8 cellular contexts compared by ENCODE assay signal in the genomic region with DNA sequence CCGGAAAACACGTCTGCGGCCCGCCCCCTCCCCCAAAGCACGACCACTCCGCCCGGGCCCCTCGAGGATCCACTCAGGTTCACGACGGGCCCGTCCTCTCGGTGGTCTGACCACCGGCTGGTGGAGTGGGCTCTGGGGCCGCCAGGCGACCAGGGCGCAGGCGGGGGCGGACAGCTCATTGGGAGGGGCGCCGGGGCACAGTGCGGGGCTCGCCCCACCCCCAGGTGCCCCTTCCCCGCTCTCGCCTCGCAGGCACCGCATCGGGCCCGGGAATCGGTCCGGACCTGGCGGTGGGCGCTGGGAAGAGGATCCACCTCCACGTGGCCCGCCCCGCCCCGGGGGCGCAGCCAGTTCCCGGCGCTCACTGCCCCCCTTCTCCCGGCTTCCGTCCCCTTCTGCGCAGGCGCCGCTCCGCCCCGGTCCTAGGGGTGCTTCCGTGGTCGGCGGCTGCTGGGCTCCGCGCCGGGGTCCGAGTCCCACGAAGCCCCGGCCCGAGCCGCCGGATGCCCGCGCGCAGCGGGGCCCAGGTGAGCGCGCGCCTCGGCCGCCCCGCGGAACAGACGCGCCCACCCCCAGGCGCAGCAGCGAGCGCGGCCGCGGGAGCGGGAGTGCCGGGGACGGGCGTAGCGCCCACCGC. TPM values are rescaled to one million over a fixed set of nuclear protein-coding genes. Genes with fewer than 3 reads are reported as not detected.
DNase-seq lines count a peak whose midpoint lies in the region; ATAC-seq and TF ChIP-seq lines count a peak whose summit lies in the region.

A gene with protein sequence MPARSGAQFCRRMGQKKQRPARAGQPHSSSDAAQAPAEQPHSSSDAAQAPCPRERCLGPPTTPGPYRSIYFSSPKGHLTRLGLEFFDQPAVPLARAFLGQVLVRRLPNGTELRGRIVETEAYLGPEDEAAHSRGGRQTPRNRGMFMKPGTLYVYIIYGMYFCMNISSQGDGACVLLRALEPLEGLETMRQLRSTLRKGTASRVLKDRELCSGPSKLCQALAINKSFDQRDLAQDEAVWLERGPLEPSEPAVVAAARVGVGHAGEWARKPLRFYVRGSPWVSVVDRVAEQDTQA (plus strand): TSS at position 419 of the 637 bp plus-strand sequence. CDS start 85 bp downstream, at position 504.

- intact Hi-C loops in cardiac septum (cut with DNase I) (no loop called here), posterior cingulate gyrus (cut with DNase I) (no loop called here)

- peak; percentile 55 for ATAC-seq in GM21737 (IDR thresholded peaks at IDR 0.05; ENCODE audit: unreplicated experiment)
- peak; percentile 58 for ATAC-seq in activated naive CD8-positive, alpha-beta T cell treated with anti-CD3 and anti-CD28 coated beads, Interleukin-2, amount 50 U/mL, for 24 hours

- H3K9me3 ChIP-seq in DOHH2 (ENCODE audit: control insufficient read depth, insufficient read depth, low read length), result no peaks in the 10 kb centered on the region

- TF ChIP-seq CTCF in DOHH2 (IDR thresholded peaks at IDR 0.05; ENCODE audit: low read depth, low read length, poor library complexity, severe bottlenecking), result no peak
- TF ChIP-seq CTCF in type B pancreatic cell (conservative IDR thresholded peaks at IDR 0.05), result peak; percentile 11

- peak within 1 kb of the TSS; percentile 41 for H3K27ac ChIP-seq in DOHH2 (ENCODE audit: low read depth, low read length)

- peaks cover 8% of the 10 kb centered on the region for H3K36me3 Mint-ChIP-seq in activated naive CD8-positive, alpha-beta T cell treated with anti-CD3 and anti-CD28 coated beads, Interleukin-2, amount 50 U/mL, for 24 hours (ENCODE audit: low read depth)
- H3K36me3 Mint-ChIP-seq in type B pancreatic cell, result no peaks in the 10 kb centered on the region

- H3K27me3 ChIP-seq in DOHH2 (ENCODE audit: control insufficient read depth, low read length), result peaks cover 15% of the 10 kb centered on the region

- peaks cover 39% of the 10 kb centered on the region for H3K4me1 Mint-ChIP-seq in activated naive CD8-positive, alpha-beta T cell treated with anti-CD3 and anti-CD28 coated beads, Interleukin-2, amount 50 U/mL, for 24 hours
- peaks cover 19% of the 10 kb centered on the region for H3K4me1 Mint-ChIP-seq in type B pancreatic cell (ENCODE audit: unreplicated experiment)

- peaks cover 20% of the 10 kb centered on the region for H3K27me3 Mint-ChIP-seq in activated naive CD8-positive, alpha-beta T cell treated with anti-CD3 and anti-CD28 coated beads, Interleukin-2, amount 50 U/mL, for 24 hours
- peaks cover 2% of the 10 kb centered on the region for H3K27me3 Mint-ChIP-seq in type B pancreatic cell

- peaks cover 7% of the 10 kb centered on the region for H3K79me2 ChIP-seq in DOHH2 (ENCODE audit: control insufficient read depth, low read length)

- H3K4me1 ChIP-seq in DOHH2 (ENCODE audit: control insufficient read depth, low read length), result peaks cover 23% of the 10 kb centered on the region

- peak within 1 kb of the TSS; percentile 83 for H3K4me2 ChIP-seq in DOHH2 (ENCODE audit: low read length)

- H3K4me3 Mint-ChIP-seq in activated naive CD8-positive, alpha-beta T cell treated with anti-CD3 and anti-CD28 coated beads, Interleukin-2, amount 50 U/mL, for 24 hours, result peak within 1 kb of the TSS; percentile 85
- H3K4me3 Mint-ChIP-seq in type B pancreatic cell, result peak within 1 kb of the TSS; percentile 90

- H3F3A ChIP-seq in DOHH2 (ENCODE audit: control insufficient read depth, insufficient read depth), result no peaks in the 10 kb centered on the region

- peak within 1 kb of the TSS; percentile 84 for H3K27ac Mint-ChIP-seq in activated naive CD8-positive, alpha-beta T cell treated with anti-CD3 and anti-CD28 coated beads, Interleukin-2, amount 50 U/mL, for 24 hours
- peak within 1 kb of the TSS; percentile 72 for H3K27ac Mint-ChIP-seq in type B pancreatic cell

- no peaks in the 10 kb centered on the region for H3K9me2 ChIP-seq in DOHH2 (replicated peaks; ENCODE audit: control insufficient read depth, low read length)

- H3K9me3 Mint-ChIP-seq in activated naive CD8-positive, alpha-beta T cell treated with anti-CD3 and anti-CD28 coated beads, Interleukin-2, amount 50 U/mL, for 24 hours, result no peaks in the 10 kb centered on the region
- no peaks in the 10 kb centered on the region for H3K9me3 Mint-ChIP-seq in type B pancreatic cell

- DNase-seq in LoVo (ENCODE audit: low spot score), result peak; percentile 85
- DNase-seq in T follicular helper cell (ENCODE audit: low read depth), result peak; percentile 72
- peak; percentile 88 for DNase-seq in activated naive CD8-positive, alpha-beta T cell treated with anti-CD3 and anti-CD28 coated beads, Interleukin-2, amount 50 U/mL, for 24 hours
- peak; percentile 95 for DNase-seq in cardiac septum (ENCODE audit: low spot score)
- peak; percentile 79 to 98 (median 87) for DNase-seq in posterior cingulate gyrus
- DNase-seq in type B pancreatic cell (ENCODE audit: extremely low spot score, unreplicated experiment), result peak; percentile 87

- no peaks in the 10 kb centered on the region for H4K20me1 ChIP-seq in DOHH2 (ENCODE audit: control insufficient read depth, insufficient read depth, low read depth, low read length)

- peaks cover 9% of the 10 kb centered on the region; the same call in 1 of the 2 replicates for H3K36me3 ChIP-seq in DOHH2 (ENCODE audit: control insufficient read depth, low read length)

- H3K4me3 ChIP-seq in DOHH2 (ENCODE audit: low read length), result peak within 1 kb of the TSS; percentile 75

RNA-seq across cellular contexts. Expression of the gene that starts here (rescaled TPM):
- total RNA-seq in cardiac septum (33.6 TPM), type B pancreatic cell (ENCODE audit: low replicate concordance) (38.0 and 40.0 TPM in 2 replicates)

Comparison
In these comparisons a context has a peak if more than half of its experiments do, and no peak if none do; other contexts are left out.
1. Peak in every context shown above with its lines: DNase-seq, ATAC-seq, H3K4me3 ChIP-seq and H3K27ac ChIP-seq.